10 cellular contexts compared by ENCODE assay signal in genomic region chr18:45774065-45774521, GRCh38. TPM values are rescaled to one million over a fixed set of nuclear protein-coding genes. Genes with fewer than 3 reads are reported as not detected.
DNase-seq lines count a peak whose midpoint lies in the region; ATAC-seq and TF ChIP-seq lines count a peak whose summit lies in the region.
"Had no signal": no experiment of that assay in that cellular context is flagged by ENCODE, and none has a peak within 500 bp of the region (broad histone marks: within the 10 kb centered on the region; RNA-seq: fewer than 3 reads in every experiment).

No MANE protein-coding gene starts in this region.

- H3K4me3 ChIP-seq in GM08714 (ENCODE audit: low read length): peak overlapping the region; percentile 13; the same call in 1 of the 2 replicates
- H3K4me3 ChIP-seq in mesenchymal stem cell (ENCODE audit: insufficient read depth in 1 of 2, low read depth in 1 of 2, low read length in 2 of 2): no peak overlapping the region

- H2BK12ac ChIP-seq in mesenchymal stem cell (ENCODE audit: low read length in 2 of 2): peak overlapping the region; percentile 92 to 99

- peak overlapping the region; percentile 11 for H2AK5ac ChIP-seq in mesenchymal stem cell (ENCODE audit: low read length, severe bottlenecking)

- no peak overlapping the region for H3K9ac ChIP-seq in mesenchymal stem cell (ENCODE audit: low read length)

- no peak overlapping the region for H2BK120ac ChIP-seq in mesenchymal stem cell (ENCODE audit: low read depth, low read length)

- POLR2A ChIA-PET in RWPE1 (lab: Yijun Ruan, JAX; ENCODE audit: low non-redundant PET): no interaction called here

- TF ChIP-seq CTCF in RWPE1 (conservative IDR thresholded peaks at IDR 0.05; ENCODE audit: low read depth): no peak

- peak overlapping the region in 1 of 2 experiments; percentile 11 for H3K14ac ChIP-seq in mesenchymal stem cell (ENCODE audit: low read length in 2 of 2)

- ATAC-seq in HG02678 (IDR thresholded peaks at IDR 0.05; ENCODE audit: unreplicated experiment): peak; percentile 47
- ATAC-seq in GM21717 (IDR thresholded peaks at IDR 0.05; ENCODE audit: unreplicated experiment): no peak
- no peak for ATAC-seq in sciatic nerve

- H2AFZ ChIP-seq in mesenchymal stem cell (ENCODE audit: low read depth, low read length): no peak overlapping the region

- peak overlapping the region; percentile 38 to 46 for H3K18ac ChIP-seq in mesenchymal stem cell (ENCODE audit: low read depth in 1 of 2, low read length in 2 of 2)

- H3K4ac ChIP-seq in mesenchymal stem cell (ENCODE audit: low read depth in 1 of 2, low read length in 2 of 2): peak overlapping the region in 1 of 2 experiments; percentile 87

- CTCF ChIA-PET in RWPE1 (lab: Yijun Ruan, JAX): no interaction called here

- no peak overlapping the region for H4K91ac ChIP-seq in mesenchymal stem cell (ENCODE audit: low read length)

- H3K27me3 ChIP-seq in mesenchymal stem cell (ENCODE audit: control insufficient read depth in 1 of 2, insufficient read depth in 1 of 2, low read length in 2 of 2): no peaks in the 10 kb centered on the region

- no peak overlapping the region for H2BK5ac ChIP-seq in mesenchymal stem cell (ENCODE audit: low read depth, low read length, poor library complexity, severe bottlenecking)

- H3K4me1 ChIP-seq in mesenchymal stem cell (ENCODE audit: control insufficient read depth, insufficient read depth, low read depth, low read length): peaks cover 6% of the 10 kb centered on the region

- H3K4me2 ChIP-seq in mesenchymal stem cell (ENCODE audit: low read length, poor library complexity, severe bottlenecking): no peak overlapping the region

- peak; percentile 32 for DNase-seq in RWPE1 (ENCODE audit: low spot score)
- DNase-seq in mesenchymal stem cell: peak; percentile 64
- DNase-seq in posterior vena cava (ENCODE audit: low spot score): no peak
- no peak for DNase-seq in sciatic nerve (ENCODE audit: low spot score)
- DNase-seq in activated effector memory CD4-positive, alpha-beta T cell treated with Interleukin-2 at 50 U/mL for 16 hours: no peak
- DNase-seq: activated naive CD4-positive, alpha-beta T cell treated with anti-CD3 and anti-CD28 coated beads, Interleukin-2, amount 10 ng/mL, durations not matched to agents 7 days and 5 days; NCI-H446 treated with DMSO at 0.1 percent for 48 hours had no signal

- no peaks in the 10 kb centered on the region for H3K36me3 ChIP-seq in mesenchymal stem cell (ENCODE audit: control insufficient read depth in 1 of 2, insufficient read depth in 2 of 2, low read depth in 1 of 2, low read length in 2 of 2)

- peak overlapping the region; percentile 53 for H4K8ac ChIP-seq in mesenchymal stem cell (ENCODE audit: low read length)

- no peaks in the 10 kb centered on the region for H3K9me3 ChIP-seq in mesenchymal stem cell (ENCODE audit: control insufficient read depth, low read length)

- H2BK15ac ChIP-seq in mesenchymal stem cell (ENCODE audit: low read depth, poor library complexity, severe bottlenecking): no peak overlapping the region

- intact Hi-C loops in posterior vena cava (cut with DNase I) (no loop called here), sciatic nerve (cut with DNase I) (no loop called here)

- no peak overlapping the region for H3K23ac ChIP-seq in mesenchymal stem cell (ENCODE audit: low read length in 2 of 2)

- no peak overlapping the region; the same call in 1 of the 2 replicates for H3K27ac ChIP-seq in RWPE1
- peak overlapping the region; percentile 36 for H3K27ac ChIP-seq in mesenchymal stem cell (ENCODE audit: low read length, poor library complexity, severe bottlenecking)

- no peaks in the 10 kb centered on the region for H3K79me1 ChIP-seq in mesenchymal stem cell (replicated peaks; ENCODE audit: low read length, poor library complexity, severe bottlenecking)

RNA-seq across cellular contexts. Expression of gene SLC14A1, which starts 50.1 kb away (rescaled TPM):
- 1.1 TPM for polyA plus RNA-seq in mesenchymal stem cell (2013, experiment 1 of 2)
- polyA plus RNA-seq in mesenchymal stem cell (2013, experiment 2 of 2): 1.3 TPM
- total RNA-seq in posterior vena cava (1 to 10 TPM; 1.4 to 2.2 TPM), sciatic nerve (5.5 TPM)

RNA-seq across cellular contexts. Expression of gene SIGLEC15, which starts 51.4 kb away (rescaled TPM):
- polyA plus RNA-seq in mesenchymal stem cell (2013, experiment 1 of 2): 3.0 TPM
- polyA plus RNA-seq in mesenchymal stem cell (2013, experiment 2 of 2): 3.2 TPM
- total RNA-seq in posterior vena cava: under 1 TPM; 0.46 to 0.90 TPM
- 0.31 TPM for total RNA-seq in sciatic nerve

Comparison
In these comparisons a context has a peak if more than half of its experiments do, and no peak if none do; other contexts are left out.
1. DNase-seq: peak in RWPE1 (single experiment) and mesenchymal stem cell (single experiment); none in posterior vena cava (single experiment), sciatic nerve (single experiment) and activated effector memory CD4-positive, alpha-beta T cell treated with Interleukin-2 at 50 U/mL for 16 hours (single experiment).